In the genomic region with DNA sequence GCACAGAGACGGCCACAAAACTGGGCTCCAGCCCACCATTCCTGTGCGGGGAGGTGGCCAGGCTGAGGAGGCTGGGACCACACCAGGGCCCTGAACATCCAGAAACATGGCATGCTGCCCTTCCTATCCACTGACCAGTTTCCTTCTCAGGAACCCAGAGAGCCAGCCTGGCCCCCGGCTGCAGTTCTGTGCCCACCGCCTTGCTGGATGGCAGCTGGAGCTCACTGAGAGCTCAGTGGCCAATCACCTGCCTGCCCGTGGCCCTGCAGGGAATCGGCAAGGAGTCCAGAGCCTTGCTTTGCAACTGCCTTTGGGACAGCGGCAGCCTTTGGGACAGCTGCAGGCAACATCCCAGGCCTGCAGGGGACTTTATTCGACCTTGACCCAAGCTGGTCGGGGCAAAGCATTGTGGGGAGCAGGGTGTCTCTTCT, we compare ENCODE assay signal across 16 cellular contexts. TPM values are rescaled to one million over a fixed set of nuclear protein-coding genes. Genes with fewer than 3 reads are reported as not detected.
DNase-seq lines count a peak whose midpoint lies in the region; ATAC-seq, FAIRE-seq and TF ChIP-seq lines count a peak whose summit lies in the region.
"Had no signal": no experiment of that assay in that cellular context is flagged by ENCODE, and none has a peak within 500 bp of the region (broad histone marks: within the 10 kb centered on the region; RNA-seq: fewer than 3 reads in every experiment).

No MANE protein-coding gene starts in this region.

- peak; percentile 9 for DNase-seq in activated CD8-positive, alpha-beta memory T cell treated with anti-CD3 and anti-CD28 coated beads, Interleukin-2, amount 50 U/mL, for 4 hours
- no peak for DNase-seq in activated CD8-positive, alpha-beta memory T cell treated with anti-CD3 and anti-CD28 coated beads, Interleukin-2, amount 10 ng/mL, durations not matched to agents 7 days and 5 days
- DNase-seq in GM23338 (ENCODE audit: low spot score) (no peak), kidney (peak; percentile 55), osteoblast (ENCODE audit: insufficient read length, low spot score, missing footprints) (peak; percentile 69), dedifferentiated amniotic fluid mesenchymal stem cell (ENCODE audit: extremely low spot score) (no peak), suprapubic skin (ENCODE audit: low spot score in 2 of 2) (no peak)
- DNase-seq: AML-193; C1 segment of cervical spinal cord; Calu3; CD4-positive, alpha-beta T cell; DMS 273 treated with DMSO at 0.1 percent for 48 hours; H9 had no signal

- H3K36me3 ChIP-seq in GM23338 (ENCODE audit: insufficient read depth), result no peaks in the 10 kb centered on the region
- H3K36me3 ChIP-seq in kidney (ENCODE audit: control insufficient read depth in 1 of 2, insufficient read depth in 2 of 2, low read length in 2 of 2), result no peaks in the 10 kb centered on the region
- no peaks in the 10 kb centered on the region for H3K36me3 ChIP-seq in osteoblast (ENCODE audit: insufficient read depth, low read length)
- no peaks in the 10 kb centered on the region for H3K36me3 ChIP-seq in suprapubic skin

- no peak overlapping the region for H3K27ac ChIP-seq in GM23338 (ENCODE audit: low read depth)
- no peak overlapping the region for H3K27ac ChIP-seq in kidney (ENCODE audit: low read depth in 2 of 2, low read length in 2 of 2)
- H3K27ac ChIP-seq in osteoblast (ENCODE audit: low read depth, low read length), result no peak overlapping the region
- no peak overlapping the region for H3K27ac ChIP-seq in suprapubic skin
- H3K27ac ChIP-seq: 22Rv1 had no signal

- no peaks in the 10 kb centered on the region for H3K9me3 Mint-ChIP-seq in activated CD8-positive, alpha-beta memory T cell treated with anti-CD3 and anti-CD28 coated beads, Interleukin-2, amount 10 ng/mL, durations not matched to agents 7 days and 5 days (ENCODE audit: low read depth)
- H3K9me3 Mint-ChIP-seq in GM23338, result no peaks in the 10 kb centered on the region; the same call in 2 of the 3 replicates
- H3K9me3 Mint-ChIP-seq: CD4-positive, alpha-beta T cell had no signal

- H3K27ac Mint-ChIP-seq in activated CD8-positive, alpha-beta memory T cell treated with anti-CD3 and anti-CD28 coated beads, Interleukin-2, amount 10 ng/mL, durations not matched to agents 7 days and 5 days, result no peak overlapping the region
- no peak overlapping the region for H3K27ac Mint-ChIP-seq in GM23338
- H3K27ac Mint-ChIP-seq: CD4-positive, alpha-beta T cell had no signal

- H3F3A ChIP-seq in GM23338 (replicated peaks; ENCODE audit: low read depth), result no peaks in the 10 kb centered on the region

- no peak for ATAC-seq in activated CD8-positive, alpha-beta memory T cell treated with anti-CD3 and anti-CD28 coated beads, Interleukin-2, amount 10 ng/mL, durations not matched to agents 7 days and 5 days
- ATAC-seq in GM23338 (peak; percentile 38), HG03095 (IDR thresholded peaks at IDR 0.05; ENCODE audit: unreplicated experiment) (no peak)

- H3K4me1 Mint-ChIP-seq in activated CD8-positive, alpha-beta memory T cell treated with anti-CD3 and anti-CD28 coated beads, Interleukin-2, amount 10 ng/mL, durations not matched to agents 7 days and 5 days, result no peaks in the 10 kb centered on the region
- peaks cover 5% of the 10 kb centered on the region for H3K4me1 Mint-ChIP-seq in GM23338

- no peaks in the 10 kb centered on the region for H3K27me3 Mint-ChIP-seq in activated CD8-positive, alpha-beta memory T cell treated with anti-CD3 and anti-CD28 coated beads, Interleukin-2, amount 10 ng/mL, durations not matched to agents 7 days and 5 days
- H3K27me3 Mint-ChIP-seq in GM23338 (ENCODE audit: insufficient read depth, low read depth, poor library complexity), result peaks cover 23% of the 10 kb centered on the region
- H3K27me3 Mint-ChIP-seq: CD4-positive, alpha-beta T cell had no signal

- TF ChIP-seq POLR2A in suprapubic skin (IDR thresholded peaks at IDR 0.05), result no peak

- H3K4me1 ChIP-seq in GM23338 (ENCODE audit: insufficient read depth), result no peaks in the 10 kb centered on the region
- H3K4me1 ChIP-seq in kidney (ENCODE audit: control insufficient read depth in 1 of 2, insufficient read depth in 1 of 2, low read depth in 1 of 2, low read length in 2 of 2), result peaks cover 0 to 2% of the 10 kb centered on the region in 2 donors
- no peaks in the 10 kb centered on the region for H3K4me1 ChIP-seq in osteoblast (ENCODE audit: insufficient read depth, low read length)
- H3K4me1 ChIP-seq in suprapubic skin, result peaks cover 4% of the 10 kb centered on the region

- no peak for FAIRE-seq in kidney (lab: Jason Lieb, UNC)
- FAIRE-seq: HTR-8/SVneo had no signal

- no peak overlapping the region for H3K4me3 ChIP-seq in GM23338
- H3K4me3 ChIP-seq in kidney (ENCODE audit: low read length in 2 of 2), result no peak overlapping the region
- H3K4me3 ChIP-seq in osteoblast (ENCODE audit: insufficient read depth, low read length), result no peak overlapping the region
- no peak overlapping the region for H3K4me3 ChIP-seq in suprapubic skin

- TF ChIP-seq CTCF in GM23338 (conservative IDR thresholded peaks at IDR 0.05; ENCODE audit: low read depth in 2 of 2) (no peak), kidney (IDR thresholded peaks at IDR 0.05; ENCODE audit: borderline replicate concordance, extremely low read depth, insufficient read depth) (no peak), osteoblast (IDR thresholded peaks at IDR 0.05; ENCODE audit: extremely low read depth, low read depth, low read length) (no peak), suprapubic skin (IDR thresholded peaks at IDR 0.05) (no peak)

- H4K20me1 ChIP-seq in GM23338 (replicated peaks; ENCODE audit: insufficient read depth), result no peaks in the 10 kb centered on the region
- H4K20me1 ChIP-seq in osteoblast (ENCODE audit: insufficient read depth, low read length), result peaks cover 12% of the 10 kb centered on the region

- no peak overlapping the region for H2AFZ ChIP-seq in GM23338
- H2AFZ ChIP-seq in osteoblast (ENCODE audit: low read length), result no peak overlapping the region

- TF ChIP-seq EP300 in suprapubic skin (IDR thresholded peaks at IDR 0.05), result no peak

- H3K9ac ChIP-seq in kidney (ENCODE audit: low read length in 2 of 2), result no peak overlapping the region

- no peaks in the 10 kb centered on the region for H3K9me2 ChIP-seq in GM23338 (ENCODE audit: insufficient read depth)

- H3K27me3 ChIP-seq in GM23338 (ENCODE audit: insufficient read depth), result no peaks in the 10 kb centered on the region
- no peaks in the 10 kb centered on the region for H3K27me3 ChIP-seq in osteoblast (ENCODE audit: insufficient read depth, low read length)
- H3K27me3 ChIP-seq in suprapubic skin, result peaks cover 5% of the 10 kb centered on the region

- intact Hi-C loops in kidney (cut with DNase I), result no loop called here

- H3K4me3 Mint-ChIP-seq in activated CD8-positive, alpha-beta memory T cell treated with anti-CD3 and anti-CD28 coated beads, Interleukin-2, amount 10 ng/mL, durations not matched to agents 7 days and 5 days, result no peak overlapping the region
- no peak overlapping the region for H3K4me3 Mint-ChIP-seq in GM23338
- H3K4me3 Mint-ChIP-seq: CD4-positive, alpha-beta T cell; H9 had no signal

- H3K4me2 ChIP-seq in GM23338, result no peak overlapping the region
- no peak overlapping the region for H3K4me2 ChIP-seq in osteoblast (ENCODE audit: insufficient read depth, low read length)

- H3K36me3 Mint-ChIP-seq in activated CD8-positive, alpha-beta memory T cell treated with anti-CD3 and anti-CD28 coated beads, Interleukin-2, amount 10 ng/mL, durations not matched to agents 7 days and 5 days, result no peaks in the 10 kb centered on the region
- no peaks in the 10 kb centered on the region; the same call in 2 of the 3 replicates for H3K36me3 Mint-ChIP-seq in GM23338 (ENCODE audit: low read depth)

- 73% methylated on average over 3 of the region's 9 CpGs for WGBS in suprapubic skin

- CTCF ChIA-PET in activated CD8-positive, alpha-beta memory T cell treated with anti-CD3 and anti-CD28 coated beads, Interleukin-2, amount 10 ng/mL, durations not matched to agents 7 days and 5 days (lab: Charles Lee), result no interaction called here

- H3K9me3 ChIP-seq in kidney (ENCODE audit: control insufficient read depth in 1 of 2, low read length in 2 of 2) (no peaks in the 10 kb centered on the region), osteoblast (ENCODE audit: low read depth, low read length) (no peaks in the 10 kb centered on the region), suprapubic skin (no peaks in the 10 kb centered on the region)

- H3K79me2 ChIP-seq in GM23338 (replicated peaks; ENCODE audit: insufficient read depth) (no peaks in the 10 kb centered on the region), osteoblast (ENCODE audit: insufficient read depth, low read length) (no peaks in the 10 kb centered on the region)

TF ChIP-seq in GM23338, 12 proteins besides CTCF, POLR2A, EP300 and RAD21:
- TF ChIP-seq ZNF114 (CRISPR knock-in tag; IDR thresholded peaks at IDR 0.05), result no peak

RNA-seq across cellular contexts. Expression of gene STK32C, which starts 30.4 kb away (rescaled TPM):
- total RNA-seq in activated CD8-positive, alpha-beta memory T cell treated with anti-CD3 and anti-CD28 coated beads, Interleukin-2, amount 10 ng/mL, durations not matched to agents 7 days and 5 days, result 10 to 100 TPM; 11.6 to 15.9 TPM
- total RNA-seq in GM23338 (2014; rRNA removed; shearing (Covaris generic)), result 8.0 and 10.2 TPM in 2 replicates
- 20.5 and 24.1 TPM in 2 replicates for polyA plus RNA-seq in GM23338 (2016; fragmentation: Nextera tagmentation; extraction: Ambion mirVana)
- 14.4 TPM for total RNA-seq in kidney
- 11.6 TPM for polyA plus RNA-seq in kidney (ENCODE audit: insufficient read depth, low read depth, low replicate concordance)
- 12.7 and 14.5 TPM in 2 replicates for total RNA-seq in osteoblast
- total RNA-seq in suprapubic skin, result 1 to 10 TPM; 1.3 to 5.6 (median 4.7) TPM

RNA-seq across cellular contexts. Expression of gene LRRC27, which starts 54.7 kb away (rescaled TPM):
- 1 to 10 TPM; 5.4 to 5.8 TPM for total RNA-seq in activated CD8-positive, alpha-beta memory T cell treated with anti-CD3 and anti-CD28 coated beads, Interleukin-2, amount 10 ng/mL, durations not matched to agents 7 days and 5 days
- 3.1 and 3.5 TPM in 2 replicates for total RNA-seq in GM23338 (2014; rRNA removed; shearing (Covaris generic))
- polyA plus RNA-seq in GM23338 (2016; fragmentation: Nextera tagmentation; extraction: Ambion mirVana), result 2.2 and 2.9 TPM in 2 replicates
- total RNA-seq in kidney, result 14.6 TPM
- polyA plus RNA-seq in kidney (ENCODE audit: insufficient read depth, low read depth, low replicate concordance), result 14.4 TPM
- 11.2 and 13.4 TPM in 2 replicates for total RNA-seq in osteoblast
- total RNA-seq in suprapubic skin, result 10 to 100 TPM in 1 of 4 donors, 1 to 10 TPM in 3; 6.6 to 13.1 (median 7.1) TPM

Comparison
In these comparisons a context has a peak if more than half of its experiments do, and no peak if none do; other contexts are left out.
1. DNase-seq: peak in activated CD8-positive, alpha-beta memory T cell treated with anti-CD3 and anti-CD28 coated beads, Interleukin-2, amount 50 U/mL, for 4 hours (single experiment), kidney (single experiment) and osteoblast (single experiment); none in activated CD8-positive, alpha-beta memory T cell treated with anti-CD3 and anti-CD28 coated beads, Interleukin-2, amount 10 ng/mL, durations not matched to agents 7 days and 5 days (single experiment), GM23338 (single experiment), dedifferentiated amniotic fluid mesenchymal stem cell (single experiment) and suprapubic skin (0 of 2).